In genomic region chr5:153658606-153659005, GRCh38 we compare ENCODE assay signal across 1 cellular context.
TF ChIP-seq lines count a peak whose summit lies in the region.

No MANE protein-coding gene starts in this region.

TF ChIP-seq in IMR-90, 13 proteins besides CTCF, POLR2A, EP300 and RAD21 (continued from another document):
- no peak for TF ChIP-seq USF2 (IDR thresholded peaks at IDR 0.05; ENCODE audit: low read depth, low read length)
